Comparison of ENCODE assay signal across 9 cellular contexts in genomic region chr14:71290960-71291466, GRCh38. TPM values are rescaled to one million over a fixed set of nuclear protein-coding genes. Genes with fewer than 3 reads are reported as not detected.
DNase-seq lines count a peak whose midpoint lies in the region; ATAC-seq and TF ChIP-seq lines count a peak whose summit lies in the region.
"Had no signal": no experiment of that assay in that cellular context is flagged by ENCODE, and none has a peak within 500 bp of the region (broad histone marks: within the 10 kb centered on the region; RNA-seq: fewer than 3 reads in every experiment).

No MANE protein-coding gene starts in this region.

- no peak overlapping the region for H3K4me3 Mint-ChIP-seq in activated CD4-positive, alpha-beta memory T cell treated with anti-CD3 and anti-CD28 coated beads for 36 hours

- peak; percentile 87 for ATAC-seq in HG03442 (IDR thresholded peaks at IDR 0.05; ENCODE audit: unreplicated experiment)

- CTCF ChIA-PET in activated CD4-positive, alpha-beta memory T cell treated with anti-CD3 and anti-CD28 coated beads for 36 hours (lab: Charles Lee) = interaction anchor here (1.0 to 1.9 kb wide), 3 partner anchors 11 to 148 kb away, joined by 4 to 5 read pairs (median 4); no protein-coding TSS in a partner anchor

- no peaks in the 10 kb centered on the region for H3K36me3 Mint-ChIP-seq in activated CD4-positive, alpha-beta memory T cell treated with anti-CD3 and anti-CD28 coated beads for 36 hours

- peak; percentile 21 for DNase-seq in NK-92 treated with Interleukin-12 subunit alpha and Interleukin-12 subunit beta, amount 100 ng/mL, for 24 hours (lab: John Stamatoyannopoulos, UW)
- no peak for DNase-seq in NK-92 (lab: John Stamatoyannopoulos, UW; ENCODE audit: unreplicated experiment)
- peak; percentile 70 for DNase-seq in activated CD4-positive, alpha-beta memory T cell treated with anti-CD3 and anti-CD28 coated beads for 36 hours
- DNase-seq in fibroblast of villous mesenchyme (ENCODE audit: low read depth) = peak; percentile 38
- DNase-seq in stimulated activated CD4-positive, alpha-beta T cell treated with anti-CD3 and anti-CD28 coated beads, Interleukin-4, amount 100 ng/mL, for 1 hour = peak; percentile 20
- DNase-seq in vagina (ENCODE audit: extremely low spot score in 2 of 2) = no peak
- DNase-seq in G401 (ENCODE audit: low spot score) = no peak

- H3K27ac ChIP-seq in vagina = no peak overlapping the region
- H3K27ac ChIP-seq: BLaER1 had no signal

- POLR2A ChIA-PET in activated CD4-positive, alpha-beta memory T cell treated with anti-CD3 and anti-CD28 coated beads for 36 hours (lab: Charles Lee) = interaction anchor here (0.8 to 1.6 kb wide), 3 partner anchors 10 to 264 kb away, joined by 3 to 6 read pairs (median 4); no protein-coding TSS in a partner anchor

- H3K27me3 Mint-ChIP-seq in activated CD4-positive, alpha-beta memory T cell treated with anti-CD3 and anti-CD28 coated beads for 36 hours = no peaks in the 10 kb centered on the region

- no peaks in the 10 kb centered on the region for H3K27me3 ChIP-seq in vagina
- H3K27me3 ChIP-seq: BLaER1 had no signal

- H3K4me1 Mint-ChIP-seq in activated CD4-positive, alpha-beta memory T cell treated with anti-CD3 and anti-CD28 coated beads for 36 hours (ENCODE audit: low read depth) = peaks cover 17% of the 10 kb centered on the region

- intact Hi-C loops in activated CD4-positive, alpha-beta memory T cell treated with anti-CD3 and anti-CD28 coated beads for 36 hours (cut with micrococcal nuclease) = loop anchor here (1.0 kb wide), 5 partner anchors 24 to 264 kb away; partner anchors contain the start of gene SIPA1L1
- intact Hi-C loops in vagina (cut with DNase I) = no loop called here

- no peaks in the 10 kb centered on the region for H3K4me1 ChIP-seq in vagina
- H3K4me1 ChIP-seq: BLaER1 had no signal

- in situ Hi-C loops in G401 (cut with HindIII; ENCODE audit: low sequenced_read_pairs) = no loop called here

- H3K9me3 Mint-ChIP-seq in activated CD4-positive, alpha-beta memory T cell treated with anti-CD3 and anti-CD28 coated beads for 36 hours = no peaks in the 10 kb centered on the region

- no peak overlapping the region for H3K4me3 ChIP-seq in fibroblast of villous mesenchyme (ENCODE audit: low read depth, low read length)
- no peak overlapping the region for H3K4me3 ChIP-seq in vagina
- H3K4me3 ChIP-seq: BLaER1 had no signal

- peak overlapping the region; percentile 61 for H3K27ac Mint-ChIP-seq in activated CD4-positive, alpha-beta memory T cell treated with anti-CD3 and anti-CD28 coated beads for 36 hours

- TF ChIP-seq POLR2A in vagina (IDR thresholded peaks at IDR 0.05) = no peak

- no peaks in the 10 kb centered on the region for H3K9me3 ChIP-seq in vagina
- H3K9me3 ChIP-seq: BLaER1 had no signal

- no peaks in the 10 kb centered on the region for H3K36me3 ChIP-seq in vagina
- H3K36me3 ChIP-seq: BLaER1 had no signal

- no peak for TF ChIP-seq CTCF in fibroblast of villous mesenchyme (IDR thresholded peaks at IDR 0.05; ENCODE audit: insufficient read depth, low read depth, low read length)
- TF ChIP-seq CTCF in vagina (IDR thresholded peaks at IDR 0.05) = no peak

RNA-seq across cellular contexts. Expression of gene SIPA1L1, which starts 29.3 kb away (rescaled TPM):
- total RNA-seq in activated CD4-positive, alpha-beta memory T cell treated with anti-CD3 and anti-CD28 coated beads for 36 hours = 10 to 100 TPM; 64.4 to 64.6 TPM
- total RNA-seq in fibroblast of villous mesenchyme (32.4 and 52.5 TPM in 2 replicates), vagina (18.7 TPM)
- total RNA-seq in G401 (2014; rRNA removed; shearing (Covaris generic)) = 9.9 and 16.3 TPM in 2 replicates

Comparison
In these comparisons a context has a peak if more than half of its experiments do, and no peak if none do; other contexts are left out.
1. DNase-seq: peak in NK-92 treated with Interleukin-12 subunit alpha and Interleukin-12 subunit beta, amount 100 ng/mL, for 24 hours (single experiment), activated CD4-positive, alpha-beta memory T cell treated with anti-CD3 and anti-CD28 coated beads for 36 hours (single experiment), fibroblast of villous mesenchyme (single experiment) and stimulated activated CD4-positive, alpha-beta T cell treated with anti-CD3 and anti-CD28 coated beads, Interleukin-4, amount 100 ng/mL, for 1 hour (single experiment); none in NK-92 (single experiment), vagina (0 of 2) and G401 (single experiment).